22 cellular contexts compared by ENCODE assay signal in the genomic region with DNA sequence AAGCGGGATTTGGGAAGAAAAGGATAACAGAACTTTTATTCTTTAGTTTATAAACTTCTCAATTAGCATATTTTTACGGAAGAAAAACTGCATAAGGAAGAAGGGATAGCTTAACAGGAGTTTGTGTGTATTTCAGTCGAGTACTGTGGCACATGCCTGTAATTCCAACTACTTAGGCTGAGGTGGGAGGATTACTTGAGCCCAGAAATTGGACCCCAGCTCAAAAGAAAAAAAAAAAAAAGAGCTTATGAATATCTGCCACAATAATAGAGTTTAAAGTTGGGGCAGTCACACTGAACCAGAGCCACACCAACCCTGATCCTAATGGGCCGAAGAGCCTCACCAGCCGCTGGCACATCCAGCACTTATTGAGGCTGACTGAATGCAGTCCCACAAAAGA. TPM values are rescaled to one million over a fixed set of nuclear protein-coding genes. Genes with fewer than 3 reads are reported as not detected.
DNase-seq lines count a peak whose midpoint lies in the region; ATAC-seq, FAIRE-seq and TF ChIP-seq lines count a peak whose summit lies in the region.
"Had no signal": no experiment of that assay in that cellular context is flagged by ENCODE, and none has a peak within 500 bp of the region (broad histone marks: within the 10 kb centered on the region; RNA-seq: fewer than 3 reads in every experiment).

No MANE protein-coding gene starts in this region.

- POLR2A ChIA-PET in IMR-90 (lab: Charles Lee; ENCODE audit: unreplicated experiment): no interaction called here
- POLR2A ChIA-PET in naive thymus-derived CD4-positive, alpha-beta T cell (lab: Charles Lee): no interaction called here

- H3K4me2 ChIP-seq in IMR-90 (ENCODE audit: low read depth, low read length) (no peak overlapping the region), astrocyte (ENCODE audit: low read length) (peak overlapping the region; percentile 28)
- H3K4me2 ChIP-seq: BLaER1 had no signal

- no peak for ATAC-seq in IMR-90 (ENCODE audit: low read depth)
- no peak for ATAC-seq in thoracic aorta (ENCODE audit: insufficient number of reproducible peaks, low FRiP score, low read depth)
- no peak for ATAC-seq in naive thymus-derived CD4-positive, alpha-beta T cell
- ATAC-seq: K562, Panc1 had no signal

- H2BK20ac ChIP-seq in IMR-90 (ENCODE audit: low read depth, low read length): peak overlapping the region; percentile 97

- no peaks in the 10 kb centered on the region for H3K9me3 Mint-ChIP-seq in astrocyte (ENCODE audit: unreplicated experiment)
- H3K9me3 Mint-ChIP-seq in naive thymus-derived CD4-positive, alpha-beta T cell: no peaks in the 10 kb centered on the region
- H3K9me3 Mint-ChIP-seq: CD4-positive, alpha-beta T cell; H9 had no signal

- peak overlapping the region; percentile 43; the same call in 1 of the 2 replicates for H3K9ac ChIP-seq in IMR-90 (ENCODE audit: low read depth, low read length)
- H3K9ac ChIP-seq in astrocyte (ENCODE audit: low read length): peak overlapping the region; percentile 24
- H3K9ac ChIP-seq: BLaER1 had no signal

- H4K8ac ChIP-seq in IMR-90 (ENCODE audit: low read depth in 2 of 2, low read length in 2 of 2): peak overlapping the region; percentile 94 to 97

- peak overlapping the region; percentile 96 for H3K27ac ChIP-seq in IMR-90 (ENCODE audit: insufficient read depth, low read length)
- H3K27ac ChIP-seq in astrocyte (ENCODE audit: low read depth, low read length): peak overlapping the region; percentile 91
- H3K27ac ChIP-seq in mesodermal cell (ENCODE audit: low read depth, low read length, severe bottlenecking): peak overlapping the region; percentile 10
- peak overlapping the region; percentile 85 to 94 for H3K27ac ChIP-seq in thoracic aorta
- H3K27ac ChIP-seq in naive thymus-derived CD4-positive, alpha-beta T cell (ENCODE audit: low read depth, low read length): no peak overlapping the region
- H3K27ac ChIP-seq: BLaER1 had no signal

- H3K56ac ChIP-seq in IMR-90 (ENCODE audit: extremely low read depth, insufficient read depth, low read length): peak overlapping the region; percentile 96

- in situ Hi-C loops in IMR-90 (cut with MboI; ENCODE audit: low sequenced_read_pairs): no loop called here

- no peak overlapping the region for H3K4me3 Mint-ChIP-seq in astrocyte (ENCODE audit: unreplicated experiment)
- H3K4me3 Mint-ChIP-seq in naive thymus-derived CD4-positive, alpha-beta T cell: no peak overlapping the region
- H3K4me3 Mint-ChIP-seq: CD4-positive, alpha-beta T cell; H9 had no signal

- H3K9me3 ChIP-seq in IMR-90 (ENCODE audit: control insufficient read depth, insufficient read depth, low read length) (no peaks in the 10 kb centered on the region), astrocyte (ENCODE audit: insufficient read depth, low read depth, low read length) (no peaks in the 10 kb centered on the region), mesodermal cell (ENCODE audit: control insufficient read depth, low read length) (no peaks in the 10 kb centered on the region), thoracic aorta (no peaks in the 10 kb centered on the region)
- H3K9me3 ChIP-seq in naive thymus-derived CD4-positive, alpha-beta T cell (ENCODE audit: control insufficient read depth in 2 of 3, low read length in 3 of 3): no peaks in the 10 kb centered on the region
- H3K9me3 ChIP-seq: BLaER1, MG63 had no signal

- peak overlapping the region; percentile 100 for H3K4ac ChIP-seq in IMR-90 (ENCODE audit: low read depth, low read length)

- peak overlapping the region; percentile 98 for H3K18ac ChIP-seq in IMR-90 (ENCODE audit: low read depth, low read length)

- no peak for DNase-seq in IMR-90
- DNase-seq in astrocyte (ENCODE audit: low read depth): no peak
- DNase-seq in thoracic aorta (ENCODE audit: low spot score): no peak
- DNase-seq in frontal cortex (ENCODE audit: low spot score in 2 of 2): no peak
- DNase-seq in naive thymus-derived CD4-positive, alpha-beta T cell: no peak
- DNase-seq in NCI-H2081 treated with DMSO at 0.1 percent for 48 hours (lab: John Stamatoyannopoulos, UW): no peak
- no peak for DNase-seq in NCI-H2081 (lab: John Stamatoyannopoulos, UW)
- DNase-seq: CD4-positive, alpha-beta T cell; COR-L47; DMS79; H9; NCI-H1417 treated with DMSO at 0.1 percent for 48 hours; NCI-H187; NCI-H2227 treated with DMSO at 0.1 percent for 48 hours; NCI-H510A; NK-92 treated with Interleukin-12 subunit alpha and Interleukin-12 subunit beta, amount 100 ng/mL, for 24 hours; SIG-M5 had no signal

- peak overlapping the region; percentile 98 for H2BK15ac ChIP-seq in IMR-90 (ENCODE audit: low read depth, low read length)

- FAIRE-seq in astrocyte (lab: Jason Lieb, UNC) (no peak), frontal cortex (lab: Jason Lieb, UNC) (no peak)
- FAIRE-seq: K562 had no signal

- peak overlapping the region; percentile 99 for H2BK120ac ChIP-seq in IMR-90 (ENCODE audit: low read depth, low read length)

- no CpG with 5 or more reads among the region's 5 CpGs for WGBS in IMR-90 (ENCODE audit: extremely low coverage in 2 of 2, insufficient read length in 1 of 2), 2 experiments
- WGBS in mesodermal cell (ENCODE audit: insufficient coverage in 2 of 2), 2 experiments: 100% methylated on average over 2 of the region's 5 CpGs; no CpG with 5 or more reads in 1 of the 2 experiments

- CTCF ChIA-PET in IMR-90 (lab: Yijun Ruan, JAX): interaction anchor here (0.6 to 2.8 kb wide), 3 partner anchors 38 to 52 kb away, joined by 3 to 16 read pairs (median 3); no protein-coding TSS in a partner anchor
- CTCF ChIA-PET in naive thymus-derived CD4-positive, alpha-beta T cell (lab: Charles Lee): no interaction called here

- H3K27ac Mint-ChIP-seq in astrocyte (ENCODE audit: unreplicated experiment): peak overlapping the region; percentile 69
- H3K27ac Mint-ChIP-seq in naive thymus-derived CD4-positive, alpha-beta T cell: no peak overlapping the region
- H3K27ac Mint-ChIP-seq: CD4-positive, alpha-beta T cell; H9 had no signal

- peaks cover 28% of the 10 kb centered on the region for H3K9me1 ChIP-seq in IMR-90 (ENCODE audit: insufficient read depth, low read length)

- peaks cover 2% of the 10 kb centered on the region for H3K79me2 ChIP-seq in astrocyte (ENCODE audit: insufficient read depth, low read length)

- no TSS peak for BruUV-seq in IMR-90 (replicated peaks; lab: Mats Ljungman, UMichigan)

- no peaks in the 10 kb centered on the region; the same call in 1 of the 2 replicates for H4K20me1 ChIP-seq in IMR-90 (ENCODE audit: insufficient read depth, low read length)
- H4K20me1 ChIP-seq in astrocyte (ENCODE audit: insufficient read depth, low read length): no peaks in the 10 kb centered on the region
- H4K20me1 ChIP-seq: BLaER1 had no signal

- intact Hi-C loops in IMR-90 (cut with micrococcal nuclease): no loop called here
- intact Hi-C loops in naive thymus-derived CD4-positive, alpha-beta T cell (cut with micrococcal nuclease): no loop called here

- peak overlapping the region; percentile 99 for H3K14ac ChIP-seq in IMR-90 (replicated peaks; ENCODE audit: low read depth, low read length)

- H3K27me3 Mint-ChIP-seq in astrocyte (ENCODE audit: low read depth, unreplicated experiment): no peaks in the 10 kb centered on the region
- no peaks in the 10 kb centered on the region for H3K27me3 Mint-ChIP-seq in naive thymus-derived CD4-positive, alpha-beta T cell
- H3K27me3 Mint-ChIP-seq: CD4-positive, alpha-beta T cell had no signal

- TF ChIP-seq RAD21 in IMR-90 (IDR thresholded peaks at IDR 0.05; ENCODE audit: low read length): no peak

- H2AFZ ChIP-seq in IMR-90 (replicated peaks; ENCODE audit: low read length, poor library complexity) (no peak overlapping the region), astrocyte (ENCODE audit: low read depth, low read length) (no peak overlapping the region)

- peak overlapping the region; percentile 53 for H2AK9ac ChIP-seq in IMR-90 (replicated peaks; ENCODE audit: low read depth, low read length, poor library complexity)

- H3K4me3 ChIP-seq in IMR-90 (ENCODE audit: insufficient read depth, low read depth, low read length): no peak overlapping the region
- H3K4me3 ChIP-seq in astrocyte (ENCODE audit: insufficient read depth, low read depth, low read length): no peak overlapping the region
- no peak overlapping the region for H3K4me3 ChIP-seq in mesodermal cell (ENCODE audit: extremely low read depth, insufficient read depth, low read length, poor library complexity, severe bottlenecking)
- no peak overlapping the region for H3K4me3 ChIP-seq in thoracic aorta
- H3K4me3 ChIP-seq in naive thymus-derived CD4-positive, alpha-beta T cell (ENCODE audit: low read length): no peak overlapping the region
- H3K4me3 ChIP-seq: BLaER1, K562, MG63 had no signal

- H3K4me1 ChIP-seq in IMR-90 (ENCODE audit: control insufficient read depth, insufficient read depth, low read length) (peaks cover 29% of the 10 kb centered on the region), astrocyte (ENCODE audit: insufficient read depth, low read length) (peaks cover 40% of the 10 kb centered on the region), mesodermal cell (ENCODE audit: control insufficient read depth, insufficient read depth, low read length, poor library complexity, severe bottlenecking) (peaks cover 27% of the 10 kb centered on the region), thoracic aorta (ENCODE audit: control insufficient read depth in 1 of 2, low read depth in 2 of 2) (peaks cover 50 to 63% of the 10 kb centered on the region in 2 donors)
- no peaks in the 10 kb centered on the region for H3K4me1 ChIP-seq in naive thymus-derived CD4-positive, alpha-beta T cell (ENCODE audit: control insufficient read depth in 2 of 2, insufficient read depth in 2 of 2, low read length in 2 of 2)
- H3K4me1 ChIP-seq: BLaER1 had no signal

- dilution Hi-C loops in IMR-90 (cut with HindIII; ENCODE audit: low sequenced_read_pairs, unreplicated experiment): no loop called here

- H3K36me3 ChIP-seq in IMR-90 (ENCODE audit: control insufficient read depth, insufficient read depth, low read length) (peaks cover 51% of the 10 kb centered on the region), astrocyte (ENCODE audit: insufficient read depth, low read length) (peaks cover 49% of the 10 kb centered on the region), mesodermal cell (ENCODE audit: control insufficient read depth, insufficient read depth, low read length) (peaks cover 99% of the 10 kb centered on the region), thoracic aorta (peaks cover 39% of the 10 kb centered on the region)
- peaks cover 11 to 85% (median 29%) of the 10 kb centered on the region in 3 experiments for H3K36me3 ChIP-seq in naive thymus-derived CD4-positive, alpha-beta T cell (ENCODE audit: control insufficient read depth in 2 of 3, insufficient read depth in 3 of 3, low read length in 3 of 3)

- TF ChIP-seq CTCF in IMR-90 (conservative IDR thresholded peaks at IDR 0.05; ENCODE audit: low read depth, low read length) (no peak), astrocyte (IDR thresholded peaks at IDR 0.05; ENCODE audit: insufficient read depth, low read depth, low read length) (no peak), thoracic aorta (IDR thresholded peaks at IDR 0.05) (no peak)

- H2AK5ac ChIP-seq in IMR-90 (ENCODE audit: low read depth, low read length): peak overlapping the region; percentile 99

- peak overlapping the region; percentile 97 for H2BK5ac ChIP-seq in IMR-90 (ENCODE audit: low read depth, low read length, poor library complexity, severe bottlenecking)

- H4K5ac ChIP-seq in IMR-90 (ENCODE audit: low read depth, low read length): peak overlapping the region; percentile 74; the same call in 1 of the 2 replicates

- H4K91ac ChIP-seq in IMR-90 (ENCODE audit: insufficient read depth, low read depth, low read length): peak overlapping the region; percentile 100

- H3K79me1 ChIP-seq in IMR-90 (ENCODE audit: low read depth in 1 of 2, low read length in 2 of 2): peaks cover 29 to 82% of the 10 kb centered on the region in 2 experiments

- no peak for TF ChIP-seq POLR2A in IMR-90 (IDR thresholded peaks at IDR 0.05; ENCODE audit: low read depth, low read length)

- H3K4me1 Mint-ChIP-seq in astrocyte (ENCODE audit: low read depth, unreplicated experiment): peaks cover 52% of the 10 kb centered on the region
- no peaks in the 10 kb centered on the region for H3K4me1 Mint-ChIP-seq in naive thymus-derived CD4-positive, alpha-beta T cell
- H3K4me1 Mint-ChIP-seq: H9 had no signal

- peak overlapping the region; percentile 99 for H3K23ac ChIP-seq in IMR-90 (ENCODE audit: low read depth, low read length)

- no peaks in the 10 kb centered on the region for H3K27me3 ChIP-seq in IMR-90 (ENCODE audit: control insufficient read depth, insufficient read depth, low read length)
- H3K27me3 ChIP-seq in astrocyte (ENCODE audit: insufficient read depth, low read length): no peaks in the 10 kb centered on the region
- no peaks in the 10 kb centered on the region for H3K27me3 ChIP-seq in thoracic aorta (replicated peaks; ENCODE audit: insufficient read depth)
- no peaks in the 10 kb centered on the region for H3K27me3 ChIP-seq in naive thymus-derived CD4-positive, alpha-beta T cell (ENCODE audit: control insufficient read depth in 2 of 2, insufficient read depth in 2 of 2, low read length in 2 of 2)
- H3K27me3 ChIP-seq: BLaER1, MG63 had no signal

- H3K36me3 Mint-ChIP-seq in astrocyte (ENCODE audit: low read depth, unreplicated experiment): peaks cover 43% of the 10 kb centered on the region
- peaks cover 21 to 61% (median 35%) of the 10 kb centered on the region in 5 donors for H3K36me3 Mint-ChIP-seq in naive thymus-derived CD4-positive, alpha-beta T cell

RNA-seq across cellular contexts. Expression of gene CHAC1, which starts 31.1 kb away (rescaled TPM):
- total RNA-seq in IMR-90 (2012; rRNA removed) (41.9 and 51.3 TPM in 2 replicates), astrocyte (55.9 and 70.8 TPM in 2 replicates), thoracic aorta (1 to 10 TPM; 3.9 to 7.3 TPM), frontal cortex (2.9 TPM)
- 72.5 and 77.8 TPM in 2 replicates for polyA plus RNA-seq in IMR-90 (2012; rRNA removed)
- 40.3 and 108 TPM in 2 replicates for polyA plus RNA-seq in IMR-90 (2012; cell fraction: cytosol; rRNA removed)
- 31.6 and 74.8 TPM in 2 replicates for polyA plus RNA-seq in IMR-90 (2012; cell fraction: nucleus; rRNA removed; ENCODE audit: low replicate concordance)
- 18.9 TPM for polyA plus RNA-seq in mesodermal cell (2013, experiment 1 of 2)
- polyA plus RNA-seq in mesodermal cell (2013, experiment 2 of 2): 18.7 TPM
- total RNA-seq in naive thymus-derived CD4-positive, alpha-beta T cell: 1 to 10 TPM in 3 of 5 experiments, under 1 TPM in 2; 0.24 to 5.7 (median 1.1) TPM
- polyA plus RNA-seq in naive thymus-derived CD4-positive, alpha-beta T cell: under 1 TPM in 1 of 2 donors, not detected in 1; 0.39 TPM

RNA-seq across cellular contexts. Expression of gene DLL4, which starts 55.3 kb away (rescaled TPM):
- total RNA-seq in IMR-90 (2012; rRNA removed) (1.7 and 1.8 TPM in 2 replicates), astrocyte (0.09 and 0.29 TPM in 2 replicates), thoracic aorta (10 to 100 TPM in 1 of 2 donors, 1 to 10 TPM in 1; 6.2 to 13.0 TPM), frontal cortex (4.1 TPM)
- 3.4 and 3.6 TPM in 2 replicates for polyA plus RNA-seq in IMR-90 (2012; rRNA removed)
- polyA plus RNA-seq in IMR-90 (2012; cell fraction: cytosol; rRNA removed): 2.3 and 2.9 TPM in 2 replicates
- polyA plus RNA-seq in IMR-90 (2012; cell fraction: nucleus; rRNA removed; ENCODE audit: low replicate concordance): 2.4 and 5.1 TPM in 2 replicates
- 51.5 TPM for polyA plus RNA-seq in mesodermal cell (2013, experiment 1 of 2)
- 31.4 TPM for polyA plus RNA-seq in mesodermal cell (2013, experiment 2 of 2)
- not detected for total RNA-seq in naive thymus-derived CD4-positive, alpha-beta T cell
- not detected for polyA plus RNA-seq in naive thymus-derived CD4-positive, alpha-beta T cell
